Comparison of ENCODE assay signal across 16 cellular contexts in genomic region chr9:125906893-125907292, GRCh38.
"Had no signal": no experiment of that assay in that cellular context is flagged by ENCODE, and none has a peak within 500 bp of the region (broad histone marks: within the 10 kb centered on the region; RNA-seq: fewer than 3 reads in every experiment).

No MANE protein-coding gene starts in this region.

- DNase-seq: activated CD4-positive, alpha-beta memory T cell treated with anti-CD3 and anti-CD28 coated beads, Interleukin-2, amount 10 ng/mL, durations not matched to agents 7 days and 5 days; activated CD4-positive, alpha-beta T cell treated with anti-CD3 and anti-CD28 coated beads for 48 hours; activated CD4-positive, CD25-positive, alpha-beta regulatory T cell; activated CD8-positive, alpha-beta memory T cell treated with anti-CD3 and anti-CD28 coated beads, Interleukin-2, amount 10 ng/mL, durations not matched to agents 7 days and 5 days; activated naive CD8-positive, alpha-beta T cell treated with anti-CD3 and anti-CD28 coated beads for 36 hours; endodermal cell; foreskin keratinocyte; left colon; lower lobe of right lung; stimulated activated CD4-positive, alpha-beta T cell treated with anti-CD3 and anti-CD28 coated beads, Interleukin-1b, Interleukin-23, amount 100 ng/mL, for 48 hours; stimulated activated CD8-positive, alpha-beta memory T cell treated with anti-CD3 and anti-CD28 coated beads, Interleukin-4, amount 100 ng/mL, for 48 hours; stimulated activated naive CD4-positive, alpha-beta T cell; thyroid gland had no signal

- H3K27ac ChIP-seq: cardiac muscle cell, epithelial cell of prostate, foreskin keratinocyte, hepatocyte, lower lobe of right lung, thyroid gland had no signal

- H3K9me3 ChIP-seq: lower lobe of right lung, thyroid gland had no signal

- H2AFZ ChIP-seq: hepatocyte had no signal

- H3K27me3 ChIP-seq: cardiac muscle cell, foreskin keratinocyte, thyroid gland had no signal

- H3K36me3 ChIP-seq: cardiac muscle cell, lower lobe of right lung, thyroid gland had no signal

- H3K79me2 ChIP-seq: hepatocyte had no signal

- H3K4me2 ChIP-seq: hepatocyte had no signal

- H3K4me3 ChIP-seq: cardiac muscle cell, hepatocyte, lower lobe of right lung, thyroid gland had no signal
